In the genomic region with DNA sequence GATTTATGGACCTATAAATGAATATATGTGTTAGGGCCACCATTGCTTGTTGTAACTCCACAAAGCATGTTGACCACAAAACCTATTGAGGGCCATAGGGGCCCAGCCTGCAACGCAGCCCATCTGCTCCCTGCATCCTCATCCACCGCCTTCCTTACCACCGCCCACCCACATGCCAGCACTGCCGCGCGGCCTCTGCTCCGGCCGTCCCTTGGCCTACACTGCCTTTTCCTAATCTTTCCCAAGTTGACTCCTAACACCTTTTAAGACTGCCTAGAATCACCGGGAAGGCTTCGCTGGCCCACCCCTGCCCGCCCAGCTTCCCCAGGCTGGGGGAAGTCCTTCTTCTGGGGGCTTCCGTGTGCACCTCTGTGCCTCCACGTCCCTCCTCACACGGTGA, we compare ENCODE assay signal across 1 cellular context.
TF ChIP-seq lines count a peak whose summit lies in the region.

No MANE protein-coding gene starts in this region.

TF ChIP-seq in IMR-90, 13 proteins besides CTCF, POLR2A, EP300 and RAD21 (continued from another document):
- TF ChIP-seq MAZ (IDR thresholded peaks at IDR 0.05; ENCODE audit: borderline replicate concordance, low read depth, low read length) = no peak
- TF ChIP-seq, protein P1, sequence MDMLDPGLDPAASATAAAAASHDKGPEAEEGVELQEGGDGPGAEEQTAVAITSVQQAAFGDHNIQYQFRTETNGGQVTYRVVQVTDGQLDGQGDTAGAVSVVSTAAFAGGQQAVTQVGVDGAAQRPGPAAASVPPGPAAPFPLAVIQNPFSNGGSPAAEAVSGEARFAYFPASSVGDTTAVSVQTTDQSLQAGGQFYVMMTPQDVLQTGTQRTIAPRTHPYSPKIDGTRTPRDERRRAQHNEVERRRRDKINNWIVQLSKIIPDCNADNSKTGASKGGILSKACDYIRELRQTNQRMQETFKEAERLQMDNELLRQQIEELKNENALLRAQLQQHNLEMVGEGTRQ (IDR thresholded peaks at IDR 0.05; ENCODE audit: low read depth, low read length) = no peak
- no peak for TF ChIP-seq CEBPB (IDR thresholded peaks at IDR 0.05; ENCODE audit: low read depth, low read length)
- TF ChIP-seq MXI1 (IDR thresholded peaks at IDR 0.05; ENCODE audit: borderline replicate concordance, low read depth, low read length) = no peak
- no peak for TF ChIP-seq SMC3 (IDR thresholded peaks at IDR 0.05; ENCODE audit: low read depth, low read length)
